8 cellular contexts compared by ENCODE assay signal in genomic region chr13:48492123-48493075, GRCh38. TPM values are rescaled to one million over a fixed set of nuclear protein-coding genes. Genes with fewer than 3 reads are reported as not detected.
DNase-seq lines count a peak whose midpoint lies in the region; ATAC-seq and TF ChIP-seq lines count a peak whose summit lies in the region.

No MANE protein-coding gene starts in this region.

- no peaks in the 10 kb centered on the region for H3K36me3 ChIP-seq in skeletal muscle satellite cell (ENCODE audit: insufficient read depth, low read length)

- H3K9me3 ChIP-seq in skeletal muscle satellite cell (replicated peaks; ENCODE audit: low read length), result no peaks in the 10 kb centered on the region

- DNase-seq in HFF-Myc (ENCODE audit: extremely low read depth, low read depth) (peak; percentile 69), NCI-H446 treated with DMSO at 0.1 percent for 48 hours (lab: John Stamatoyannopoulos, UW) (peak; percentile 43), globus pallidus (ENCODE audit: low spot score) (peak; percentile 80), HK-2 (ENCODE audit: unreplicated experiment) (no peak), NCI-H2196 (lab: John Stamatoyannopoulos, UW; ENCODE audit: unreplicated experiment) (no peak)
- peak; percentile 43 for DNase-seq in activated T-cell treated with anti-CD3 and anti-CD28 coated beads, Interleukin-2, amount 50 U/mL, for 4 hours

- peak; percentile 47 for TF ChIP-seq POLR2A in GM10847 (IDR thresholded peaks at IDR 0.05; ENCODE audit: extremely low read depth, insufficient read length)

- H3K4me3 ChIP-seq in HFF-Myc (replicated peaks; ENCODE audit: low read depth, low read length), result peak overlapping the region; percentile 33
- H3K4me3 ChIP-seq in skeletal muscle satellite cell (ENCODE audit: low read length), result peak overlapping the region; percentile 48

- peak overlapping the region; percentile 72 for H3K4me2 ChIP-seq in skeletal muscle satellite cell (ENCODE audit: low read length)

- no peak overlapping the region for H3K4me3 Mint-ChIP-seq in activated T-cell treated with anti-CD3 and anti-CD28 coated beads, Interleukin-2, amount 50 U/mL, for 4 hours

- H3K4me1 Mint-ChIP-seq in activated T-cell treated with anti-CD3 and anti-CD28 coated beads, Interleukin-2, amount 50 U/mL, for 4 hours (ENCODE audit: low read depth), result peaks cover 44% of the 10 kb centered on the region

- H3K36me3 Mint-ChIP-seq in activated T-cell treated with anti-CD3 and anti-CD28 coated beads, Interleukin-2, amount 50 U/mL, for 4 hours (ENCODE audit: insufficient read depth), result peaks cover 3% of the 10 kb centered on the region

- no peaks in the 10 kb centered on the region for H3K9me3 Mint-ChIP-seq in activated T-cell treated with anti-CD3 and anti-CD28 coated beads, Interleukin-2, amount 50 U/mL, for 4 hours

- no peaks in the 10 kb centered on the region for H3K27me3 Mint-ChIP-seq in activated T-cell treated with anti-CD3 and anti-CD28 coated beads, Interleukin-2, amount 50 U/mL, for 4 hours (ENCODE audit: low read depth)

- H3K4me1 ChIP-seq in skeletal muscle satellite cell (ENCODE audit: control insufficient read depth, insufficient read depth, low read length), result peaks cover 38% of the 10 kb centered on the region

- H3K9ac ChIP-seq in skeletal muscle satellite cell (ENCODE audit: low read depth, low read length), result peak overlapping the region; percentile 32

- ATAC-seq in activated T-cell treated with anti-CD3 and anti-CD28 coated beads, Interleukin-2, amount 50 U/mL, for 4 hours, result peak; percentile 69 to 77

- no peak for TF ChIP-seq CTCF in HFF-Myc (IDR thresholded peaks at IDR 0.05; ENCODE audit: low read depth, low read length, missing control alignments)

- no peaks in the 10 kb centered on the region for H3K27me3 ChIP-seq in skeletal muscle satellite cell (ENCODE audit: control insufficient read depth, insufficient read depth, low read length)

RNA-seq across cellular contexts. Expression of gene RCBTB2, which starts 40.5 kb away (rescaled TPM):
- 1 to 10 TPM; 1.3 to 1.5 (median 1.4) TPM for total RNA-seq in activated T-cell treated with anti-CD3 and anti-CD28 coated beads, Interleukin-2, amount 50 U/mL, for 4 hours
- 3.9 and 8.6 TPM in 2 replicates for total RNA-seq in skeletal muscle satellite cell (2012; rRNA removed)

Comparison
In these comparisons a context has a peak if more than half of its experiments do, and no peak if none do; other contexts are left out.
1. DNase-seq: peak in HFF-Myc (single experiment), NCI-H446 treated with DMSO at 0.1 percent for 48 hours (single experiment), activated T-cell treated with anti-CD3 and anti-CD28 coated beads, Interleukin-2, amount 50 U/mL, for 4 hours (single experiment) and globus pallidus (single experiment); none in HK-2 (single experiment) and NCI-H2196 (single experiment).